In genomic region chr3:65871305-65872141, GRCh38 we compare ENCODE assay signal across 1 cellular context.
TF ChIP-seq lines count a peak whose summit lies in the region.

No MANE protein-coding gene starts in this region.

TF ChIP-seq in HEK293, 187 proteins besides CTCF, POLR2A, EP300 and RAD21 (continued from another document and continues in another):
- TF ChIP-seq ZNF645 (tag by site-specific recombination; IDR thresholded peaks at IDR 0.05) (no peak), ZNF514 (tag by site-specific recombination; IDR thresholded peaks at IDR 0.05) (no peak), TCF7L2 (IDR thresholded peaks at IDR 0.05; ENCODE audit: borderline replicate concordance, low read depth, low read length) (no peak), SCRT1 (tag by site-specific recombination; IDR thresholded peaks at IDR 0.05; ENCODE audit: borderline replicate concordance) (no peak), ZNF433 (tag by site-specific recombination; IDR thresholded peaks at IDR 0.05; ENCODE audit: low read depth) (no peak), ZNF624 (tag by site-specific recombination; IDR thresholded peaks at IDR 0.05) (no peak), ZNF140 (tag by site-specific recombination; IDR thresholded peaks at IDR 0.05) (no peak), ELK4 (IDR thresholded peaks at IDR 0.05; ENCODE audit: borderline replicate concordance, low read depth, low read length) (no peak), ZSCAN30 (tag by site-specific recombination; IDR thresholded peaks at IDR 0.05) (no peak), ZNF398 (tag by site-specific recombination; IDR thresholded peaks at IDR 0.05) (no peak), OSR2 (tag by site-specific recombination; IDR thresholded peaks at IDR 0.05) (no peak), ZNF510 (tag by site-specific recombination; IDR thresholded peaks at IDR 0.05; ENCODE audit: insufficient replicate concordance) (no peak), ZNF112 (tag by site-specific recombination; IDR thresholded peaks at IDR 0.05) (no peak), BCL11B (tag by site-specific recombination; IDR thresholded peaks at IDR 0.05; ENCODE audit: low read depth) (no peak), ZNF76 (tag by site-specific recombination; IDR thresholded peaks at IDR 0.05; ENCODE audit: borderline replicate concordance, low read depth) (no peak), ZNF311 (tag by site-specific recombination; IDR thresholded peaks at IDR 0.05; ENCODE audit: borderline replicate concordance) (no peak), ZNF660 (tag by site-specific recombination; IDR thresholded peaks at IDR 0.05) (peak; percentile 70; the same call in 1 of the 2 replicates), PRDM10 (tag by site-specific recombination; IDR thresholded peaks at IDR 0.05) (peak; percentile 83), ZBTB44 (tag by site-specific recombination; IDR thresholded peaks at IDR 0.05) (no peak), ZNF341 (tag by site-specific recombination; IDR thresholded peaks at IDR 0.05; ENCODE audit: low read depth) (no peak), ZNF600 (tag by site-specific recombination; IDR thresholded peaks at IDR 0.05) (peak; percentile 47; the same call in 1 of the 2 replicates), PATZ1 (tag by site-specific recombination; IDR thresholded peaks at IDR 0.05) (no peak), ZBTB17 (tag by site-specific recombination; IDR thresholded peaks at IDR 0.05) (no peak), ZNF513 (tag by site-specific recombination; IDR thresholded peaks at IDR 0.05) (no peak), ZNF658 (tag by site-specific recombination; IDR thresholded peaks at IDR 0.05) (no peak), SP2 (tag by site-specific recombination; IDR thresholded peaks at IDR 0.05) (no peak), ZNF791 (tag by site-specific recombination; IDR thresholded peaks at IDR 0.05) (no peak), ZNF792 (tag by site-specific recombination; IDR thresholded peaks at IDR 0.05) (no peak), ZNF621 (tag by site-specific recombination; IDR thresholded peaks at IDR 0.05) (no peak), ZNF580 (tag by site-specific recombination; IDR thresholded peaks at IDR 0.05) (no peak), GLIS1 (tag by site-specific recombination; IDR thresholded peaks at IDR 0.05) (peak; percentile 69), ZIC2 (tag by site-specific recombination; IDR thresholded peaks at IDR 0.05) (peak; percentile 78), ZNF488 (tag by site-specific recombination; IDR thresholded peaks at IDR 0.05) (no peak), ZBTB48 (tag by site-specific recombination; IDR thresholded peaks at IDR 0.05) (peak; percentile 51; the same call in 1 of the 2 replicates), ZBTB26 (tag by site-specific recombination; optimal IDR thresholded peaks at IDR 0.05) (no peak), ZNF169 (tag by site-specific recombination; IDR thresholded peaks at IDR 0.05) (no peak), IKZF3 (tag by site-specific recombination; IDR thresholded peaks at IDR 0.05) (peak; percentile 56; the same call in 1 of the 2 replicates), YY2 (tag by site-specific recombination; IDR thresholded peaks at IDR 0.05) (no peak), ZBTB11 (tag by site-specific recombination; conservative IDR thresholded peaks at IDR 0.05; ENCODE audit: low read depth) (no peak)
